8 cellular contexts compared by ENCODE assay signal in genomic region chr13:30618186-30618937, GRCh38. TPM values are rescaled to one million over a fixed set of nuclear protein-coding genes. Genes with fewer than 3 reads are reported as not detected.
DNase-seq lines count a peak whose midpoint lies in the region; ATAC-seq and TF ChIP-seq lines count a peak whose summit lies in the region.

No MANE protein-coding gene starts in this region.

- no peaks in the 10 kb centered on the region for H3K9me3 ChIP-seq in Loucy (ENCODE audit: insufficient read depth, low read depth, low read length)
- H3K9me3 ChIP-seq in ascending aorta, result no peaks in the 10 kb centered on the region

- DNase-seq in stimulated activated CD4-positive, alpha-beta T cell treated with anti-CD3 and anti-CD28 coated beads, Interleukin-1b, Interleukin-23, amount 100 ng/mL, for 48 hours, result peak; percentile 11
- DNase-seq in stimulated activated CD4-positive, alpha-beta T cell treated with anti-CD3 and anti-CD28 coated beads, Interleukin-2, amount 100 ng/mL, for 24 hours, result no peak
- DNase-seq in ascending aorta (ENCODE audit: low spot score in 2 of 2), result no peak
- DNase-seq in substantia nigra (lab: John Stamatoyannopoulos, UW), result peak in 20 of 49 donors; percentile 19 to 62 (median 38)
- DNase-seq in G401 (ENCODE audit: low spot score), result no peak

- no peaks in the 10 kb centered on the region for H3F3A ChIP-seq in Loucy (ENCODE audit: low read depth)

- no peaks in the 10 kb centered on the region for H3K9me2 ChIP-seq in Loucy (replicated peaks; ENCODE audit: low read depth, low read length)

- in situ Hi-C loops in G401 (cut with HindIII; ENCODE audit: low sequenced_read_pairs), result no loop called here

- TF ChIP-seq CTCF in Loucy (conservative IDR thresholded peaks at IDR 0.05; ENCODE audit: low read length) (no peak), ascending aorta (IDR thresholded peaks at IDR 0.05) (no peak)

- peaks cover 54% of the 10 kb centered on the region for H4K20me1 ChIP-seq in Loucy (ENCODE audit: insufficient read depth, low read length, poor library complexity, severe bottlenecking)

- H3K27ac ChIP-seq in ascending aorta, result peak overlapping the region; percentile 83 to 100
- peak overlapping the region; percentile 100 for H3K27ac ChIP-seq in layer of hippocampus (ENCODE audit: low read depth, low read length)
- peak overlapping the region; percentile 95 for H3K27ac ChIP-seq in substantia nigra (ENCODE audit: low read depth, low read length, poor library complexity, severe bottlenecking)

- H3K4me1 ChIP-seq in Loucy (ENCODE audit: insufficient read depth, low read length, poor library complexity, severe bottlenecking) (peaks cover 59% of the 10 kb centered on the region), ascending aorta (peaks cover 0 to 21% of the 10 kb centered on the region in 2 donors)

- H3K27me3 ChIP-seq in Loucy (ENCODE audit: insufficient read depth, low read length, poor library complexity, severe bottlenecking) (no peaks in the 10 kb centered on the region), ascending aorta (no peaks in the 10 kb centered on the region), layer of hippocampus (ENCODE audit: control insufficient read depth, insufficient read depth, low read length) (no peaks in the 10 kb centered on the region)

- intact Hi-C loops in ascending aorta (cut with DNase I), result loop anchor here (5.0 kb wide), 4 partner anchors 46 to 1181 kb away; no protein-coding TSS in a partner anchor

- H3K9ac ChIP-seq in Loucy (ENCODE audit: low read depth, low read length, poor library complexity, severe bottlenecking), result peak overlapping the region; percentile 91

- H3K36me3 ChIP-seq in Loucy (ENCODE audit: insufficient read depth, low read length) (peaks cover 7% of the 10 kb centered on the region), ascending aorta (peaks cover 0 to 10% of the 10 kb centered on the region in 2 donors)

- ATAC-seq in esophagus mucosa, result no peak

- H3K4me3 ChIP-seq in Loucy (ENCODE audit: low read length, poor library complexity, severe bottlenecking) (peak overlapping the region; percentile 94), ascending aorta (peak overlapping the region; percentile 65 to 81)

- peak overlapping the region; percentile 98 for H3K4me2 ChIP-seq in Loucy (ENCODE audit: low read depth, low read length, poor library complexity, severe bottlenecking)

- peaks cover 81% of the 10 kb centered on the region for H3K79me2 ChIP-seq in Loucy (ENCODE audit: insufficient read depth, low read length)

- peak overlapping the region; percentile 83 for H2AFZ ChIP-seq in Loucy (ENCODE audit: low read length)

RNA-seq across cellular contexts. Expression of gene USPL1, which starts 0.6 kb away (rescaled TPM):
- 4.0 TPM for total RNA-seq in ascending aorta
- 5.7 TPM for total RNA-seq in esophagus mucosa
- 17.5 and 29.2 TPM in 2 replicates for total RNA-seq in G401 (2014; rRNA removed; shearing (Covaris generic))
